Comparison of ENCODE assay signal across 9 cellular contexts in the genomic region with DNA sequence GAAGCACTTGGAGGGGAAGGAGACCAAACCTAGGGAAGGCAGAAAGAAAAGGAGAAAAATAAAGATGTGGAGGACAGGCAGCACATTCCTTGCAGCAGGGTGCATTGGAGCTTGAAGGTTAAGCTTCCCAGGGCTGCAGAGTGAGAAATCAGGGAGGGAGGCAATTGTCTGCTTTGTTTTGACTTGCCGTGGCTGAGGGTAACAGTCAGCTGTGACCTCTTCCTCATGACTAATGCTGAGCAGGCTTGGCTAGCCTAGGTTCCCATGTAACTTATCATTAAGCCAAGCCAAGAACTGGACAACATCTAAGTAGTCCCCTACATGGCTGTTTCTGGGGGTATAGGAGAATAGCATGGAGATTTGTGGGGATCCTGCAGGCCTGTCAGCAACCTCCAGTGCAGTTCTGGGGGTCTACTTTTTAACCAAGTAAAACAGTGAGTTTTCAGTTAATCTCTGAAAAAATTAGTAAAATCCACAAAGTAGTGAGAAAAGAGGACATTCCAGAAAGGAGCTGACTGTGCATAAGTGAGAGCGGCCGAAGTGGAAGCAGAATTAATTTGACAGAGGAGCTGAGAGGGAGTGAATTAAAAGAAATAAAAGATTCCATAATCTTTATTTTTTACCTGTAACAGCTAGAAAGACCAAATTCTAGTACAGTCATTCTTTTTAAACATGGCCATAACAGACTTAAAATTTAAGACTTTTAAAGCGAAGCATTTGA.
DNase-seq lines count a peak whose midpoint lies in the region; ATAC-seq and TF ChIP-seq lines count a peak whose summit lies in the region.
"Had no signal": no experiment of that assay in that cellular context is flagged by ENCODE, and none has a peak within 500 bp of the region (broad histone marks: within the 10 kb centered on the region; RNA-seq: fewer than 3 reads in every experiment).

No MANE protein-coding gene starts in this region.

- in situ Hi-C loops in KBM-7 (cut with MboI; ENCODE audit: low pct_unique_long_range_greater_than_20kb, low sequenced_read_pairs), result no loop called here

- no peaks in the 10 kb centered on the region for H3K27me3 Mint-ChIP-seq in osteocyte (ENCODE audit: unreplicated experiment)

- ATAC-seq in GM21515 (IDR thresholded peaks at IDR 0.05; ENCODE audit: unreplicated experiment) (no peak), GM18519 (IDR thresholded peaks at IDR 0.05; ENCODE audit: low FRiP score, unreplicated experiment) (no peak)
- ATAC-seq: activated naive CD8-positive, alpha-beta T cell treated with anti-CD3 and anti-CD28 coated beads, Interleukin-2, amount 50 U/mL, for 24 hours had no signal

- peak overlapping the region; percentile 0 for H3K4me3 Mint-ChIP-seq in osteocyte (ENCODE audit: unreplicated experiment)
- H3K4me3 Mint-ChIP-seq: activated naive CD8-positive, alpha-beta T cell treated with anti-CD3 and anti-CD28 coated beads, Interleukin-2, amount 50 U/mL, for 24 hours had no signal

- H3K9me3 Mint-ChIP-seq in osteocyte (ENCODE audit: unreplicated experiment), result peaks cover 9% of the 10 kb centered on the region
- H3K9me3 Mint-ChIP-seq: activated naive CD8-positive, alpha-beta T cell treated with anti-CD3 and anti-CD28 coated beads, Interleukin-2, amount 50 U/mL, for 24 hours had no signal

- no peaks in the 10 kb centered on the region for H3K36me3 Mint-ChIP-seq in osteocyte (ENCODE audit: unreplicated experiment)

- peaks cover 66% of the 10 kb centered on the region for H3K4me1 Mint-ChIP-seq in osteocyte (ENCODE audit: unreplicated experiment)

- TF ChIP-seq CTCF in AG10803 (conservative IDR thresholded peaks at IDR 0.05; ENCODE audit: low read length) (peak; percentile 56), fibroblast of villous mesenchyme (IDR thresholded peaks at IDR 0.05; ENCODE audit: insufficient read depth, low read depth, low read length) (peak; percentile 19), osteocyte (IDR thresholded peaks at IDR 0.05) (peak; percentile 18)

- peak overlapping the region; percentile 90 for H3K27ac Mint-ChIP-seq in osteocyte (ENCODE audit: unreplicated experiment)
- H3K27ac Mint-ChIP-seq: activated naive CD8-positive, alpha-beta T cell treated with anti-CD3 and anti-CD28 coated beads, Interleukin-2, amount 50 U/mL, for 24 hours had no signal

- DNase-seq in AG10803 (ENCODE audit: low read depth) (peak; percentile 96), RKO (ENCODE audit: low spot score) (peak; percentile 50), fibroblast of villous mesenchyme (ENCODE audit: low read depth) (peak; percentile 92), osteocyte (ENCODE audit: extremely low spot score, unreplicated experiment) (no peak), KBM-7 (no peak), COR-L47 (lab: John Stamatoyannopoulos, UW) (no peak)
- DNase-seq: activated naive CD8-positive, alpha-beta T cell treated with anti-CD3 and anti-CD28 coated beads, Interleukin-2, amount 50 U/mL, for 24 hours had no signal

- H3K4me3 ChIP-seq in AG10803 (ENCODE audit: low read length) (no peak overlapping the region), fibroblast of villous mesenchyme (ENCODE audit: low read depth, low read length) (no peak overlapping the region)

Comparison
In these comparisons a context has a peak if more than half of its experiments do, and no peak if none do; other contexts are left out.
1. DNase-seq: peak in AG10803 (single experiment), RKO (single experiment) and fibroblast of villous mesenchyme (single experiment); none in osteocyte (single experiment), KBM-7 (single experiment) and COR-L47 (single experiment).
2. Peak in every context shown above with its lines, with median percentiles within 50 percentile points of each other: CTCF ChIP-seq.